In genomic region chr2:9715238-9715637, GRCh38 we compare ENCODE assay signal across 15 cellular contexts.
DNase-seq lines count a peak whose midpoint lies in the region; ATAC-seq and TF ChIP-seq lines count a peak whose summit lies in the region.
"Had no signal": no experiment of that assay in that cellular context is flagged by ENCODE, and none has a peak within 500 bp of the region (broad histone marks: within the 10 kb centered on the region; RNA-seq: fewer than 3 reads in every experiment).

No MANE protein-coding gene starts in this region.

- ATAC-seq in right cardiac atrium (peak in 1 of 2 donors; percentile 20), Right ventricle myocardium inferior (no peak), GM21528 (IDR thresholded peaks at IDR 0.05; ENCODE audit: low FRiP score, unreplicated experiment) (no peak)

- H3K27ac ChIP-seq in right cardiac atrium (ENCODE audit: low read length) (peak overlapping the region; percentile 9), mesodermal cell (ENCODE audit: low read depth, low read length, severe bottlenecking) (peak overlapping the region; percentile 69), adrenal gland (no peak overlapping the region)

- no peak for TF ChIP-seq POLR2A in adrenal gland (IDR thresholded peaks at IDR 0.05)

- TF ChIP-seq CTCF in fibroblast of pulmonary artery (IDR thresholded peaks at IDR 0.05; ENCODE audit: low read length, missing control alignments) (no peak), adrenal gland (IDR thresholded peaks at IDR 0.05) (no peak)

- no peaks in the 10 kb centered on the region for H3K9me3 ChIP-seq in right cardiac atrium (ENCODE audit: control insufficient read depth, low read length)
- no peaks in the 10 kb centered on the region for H3K9me3 ChIP-seq in mesodermal cell (ENCODE audit: control insufficient read depth, low read length)
- no peaks in the 10 kb centered on the region for H3K9me3 ChIP-seq in adrenal gland (replicated peaks in 1 of 3)
- H3K9me3 ChIP-seq: BE2C had no signal

- WGBS in right cardiac atrium: 61% methylated on average over 6 of the region's 6 CpGs
- 80 to 85% methylated on average over 4 to 5 of the region's 6 CpGs for WGBS in mesodermal cell (ENCODE audit: insufficient coverage in 2 of 2), 2 experiments
- 74 to 82% (median 81%) methylated on average over 6 of the region's 6 CpGs for WGBS in adrenal gland, 4 donors

- DNase-seq in right cardiac atrium (no peak), Right ventricle myocardium inferior (ENCODE audit: missing footprints) (no peak), fibroblast of pulmonary artery (ENCODE audit: low read depth) (peak; percentile 30), adrenal gland (no peak)
- DNase-seq in stimulated activated naive CD4-positive, alpha-beta T cell treated with Interleukin-2 at 50 U/mL for 16 hours (lab: John Stamatoyannopoulos, UW): no peak
- DNase-seq: CD4-positive, alpha-beta memory T cell; DMS53; EL; NCI-H2107; NCI-H2227 treated with DMSO at 0.1 percent for 48 hours; NCI-H82; SHP77 treated with DMSO at 0.1 percent for 48 hours had no signal

- H3K4me3 ChIP-seq in right cardiac atrium (ENCODE audit: low read length): no peak overlapping the region
- H3K4me3 ChIP-seq in fibroblast of pulmonary artery (replicated peaks; ENCODE audit: low read depth, low read length): no peak overlapping the region
- no peak overlapping the region for H3K4me3 ChIP-seq in mesodermal cell (ENCODE audit: extremely low read depth, insufficient read depth, low read length, poor library complexity, severe bottlenecking)
- no peak overlapping the region for H3K4me3 ChIP-seq in adrenal gland

- H3K4me1 ChIP-seq in right cardiac atrium (ENCODE audit: control insufficient read depth, insufficient read depth, low read length): peaks cover 5% of the 10 kb centered on the region
- H3K4me1 ChIP-seq in mesodermal cell (ENCODE audit: control insufficient read depth, insufficient read depth, low read length, poor library complexity, severe bottlenecking): peaks cover 11% of the 10 kb centered on the region
- no peaks in the 10 kb centered on the region for H3K4me1 ChIP-seq in adrenal gland (replicated peaks in 1 of 2)
- H3K4me1 ChIP-seq: BE2C had no signal

- intact Hi-C loops in right cardiac atrium (cut with DNase I): no loop called here
- intact Hi-C loops in Right ventricle myocardium inferior (cut with DNase I): no loop called here
- intact Hi-C loops in adrenal gland (cut with DNase I): no loop called here

- H3K27me3 ChIP-seq in right cardiac atrium (ENCODE audit: control insufficient read depth, insufficient read depth) (no peaks in the 10 kb centered on the region), adrenal gland (no peaks in the 10 kb centered on the region)
- H3K27me3 ChIP-seq: BE2C had no signal

- H3K36me3 ChIP-seq in mesodermal cell (ENCODE audit: control insufficient read depth, insufficient read depth, low read length) (no peaks in the 10 kb centered on the region), adrenal gland (replicated peaks in 1 of 2) (no peaks in the 10 kb centered on the region)
- H3K36me3 ChIP-seq: BE2C had no signal

Comparison
In these comparisons a context has a peak if more than half of its experiments do, and no peak if none do; other contexts are left out.
1. H3K27ac ChIP-seq: peak in right cardiac atrium (single experiment) and mesodermal cell (single experiment); none in adrenal gland (0 of 5).